32 cellular contexts compared by ENCODE assay signal in the genomic region with DNA sequence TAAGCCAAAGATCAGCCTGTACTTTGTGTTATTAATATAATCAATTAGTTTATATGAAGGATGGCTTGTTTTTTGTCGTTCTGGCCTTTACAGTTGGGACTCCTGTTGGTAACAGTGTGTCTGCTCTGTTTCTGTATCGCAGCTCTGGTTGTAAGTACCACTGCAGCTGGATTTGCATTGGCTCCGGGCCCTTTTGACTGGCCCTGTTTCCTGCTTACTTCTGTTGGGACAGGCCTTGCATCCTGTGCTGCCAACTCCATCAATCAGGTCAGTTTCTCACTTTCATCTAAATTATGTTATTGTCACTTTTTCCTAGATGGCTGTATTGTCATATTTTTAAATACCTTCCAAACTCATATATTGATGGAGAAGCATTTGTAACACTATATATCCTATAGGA.
"Had no signal": no experiment of that assay in that cellular context is flagged by ENCODE, and none has a peak within 500 bp of the region (broad histone marks: within the 10 kb centered on the region; RNA-seq: fewer than 3 reads in every experiment).

No MANE protein-coding gene starts in this region.

- H3K36me3 ChIP-seq: adrenal gland, breast epithelium had no signal

- H3K4me2 ChIP-seq: SK-N-SH had no signal

- ATAC-seq: activated CD4-positive, alpha-beta T cell treated with anti-CD3 and anti-CD28 coated beads for 36 hours; activated CD4-positive, CD25-positive, alpha-beta regulatory T cell treated with anti-CD3 and anti-CD28 coated beads, Interleukin-2, amount 50 U/mL, for 24 hours; activated naive CD4-positive, alpha-beta T cell treated with anti-CD3 and anti-CD28 coated beads, Interleukin-2, amount 50 U/mL, for 72 hours; activated T-cell treated with anti-CD3 and anti-CD28 coated beads, Interleukin-2, amount 50 U/mL, for 4 hours; body of pancreas; Panc1; WTC11 had no signal

- H3K27me3 ChIP-seq: adrenal gland, body of pancreas, breast epithelium, SJSA1 had no signal

- H3K4me1 ChIP-seq: adrenal gland, breast epithelium, SJSA1 had no signal

- H3K9me3 ChIP-seq: adrenal gland, body of pancreas, breast epithelium, SJSA1, SK-N-SH had no signal

- H3K4me3 ChIP-seq: adrenal gland, body of pancreas, breast epithelium, SJSA1 had no signal

- FAIRE-seq: astrocyte, TTC549 had no signal

- DNase-seq: activated CD4-positive, alpha-beta memory T cell treated with anti-CD3 and anti-CD28 coated beads for 36 hours; activated CD4-positive, alpha-beta T cell treated with anti-CD3 and anti-CD28 coated beads for 36 hours; activated CD4-positive, alpha-beta T cell treated with anti-CD3 and anti-CD28 coated beads, Interleukin-2, amount 50 U/mL, for 1 hour; activated CD8-positive, alpha-beta memory T cell treated with anti-CD3 and anti-CD28 coated beads, Interleukin-2, amount 50 U/mL, for 4 hours; activated gamma-delta T cell treated with Interleukin-2 at 50 U/mL for 16 hours; activated naive CD4-positive, alpha-beta T cell treated with anti-CD3 and anti-CD28 coated beads for 36 hours; activated T-cell treated with anti-CD3 and anti-CD28 coated beads for 4 hours; activated T-cell treated with anti-CD3 and anti-CD28 coated beads, Interleukin-2, amount 50 U/mL, for 4 hours; body of pancreas; Karpas-422; KBM-7; NCI-H1105; NCI-H1417 treated with DMSO at 0.1 percent for 48 hours; NCI-H187 treated with DMSO at 0.1 percent for 48 hours; NCI-H2081; NCI-H2171 treated with DMSO at 0.1 percent for 48 hours; NCI-H2227 treated with DMSO at 0.1 percent for 48 hours; NCI-H446; NCI-H510A treated with DMSO at 0.1 percent for 48 hours; NCI-H526 treated with DMSO at 0.1 percent for 48 hours; NCI-H774; SHP77 treated with DMSO at 0.1 percent for 48 hours; SK-N-SH had no signal

- H3K9ac ChIP-seq: SK-N-SH had no signal

- H3K27ac ChIP-seq: adrenal gland, body of pancreas, breast epithelium, SJSA1 had no signal
